Comparison of ENCODE assay signal across 23 cellular contexts in the genomic region with DNA sequence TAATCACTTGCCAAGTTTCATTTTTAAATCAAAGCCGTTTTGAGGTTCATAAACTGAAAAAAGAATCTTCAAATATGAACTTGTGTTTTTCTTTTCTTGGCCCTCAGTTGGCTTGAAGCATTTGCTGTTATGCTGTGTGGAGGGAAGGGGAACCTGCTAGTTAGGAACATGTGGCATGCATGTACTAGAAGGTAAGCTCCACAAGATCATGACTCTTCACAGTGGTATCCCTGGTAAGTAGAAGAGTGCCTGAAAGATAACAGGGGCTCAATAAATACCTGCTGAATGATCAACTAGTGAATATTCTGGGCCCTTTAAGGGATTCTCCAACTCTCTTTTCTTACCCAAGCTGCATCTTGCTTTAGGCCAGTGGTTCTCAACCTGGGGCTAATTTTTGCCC.
DNase-seq lines count a peak whose midpoint lies in the region; ATAC-seq and TF ChIP-seq lines count a peak whose summit lies in the region.
"Had no signal": no experiment of that assay in that cellular context is flagged by ENCODE, and none has a peak within 500 bp of the region (broad histone marks: within the 10 kb centered on the region; RNA-seq: fewer than 3 reads in every experiment).

No MANE protein-coding gene starts in this region.

- H3K36me3 ChIP-seq in hepatocyte (replicated peaks; ENCODE audit: insufficient read depth, low read depth) = no peaks in the 10 kb centered on the region
- no peaks in the 10 kb centered on the region for H3K36me3 ChIP-seq in muscle layer of duodenum (ENCODE audit: control insufficient read depth in 1 of 2, insufficient read depth in 2 of 2, low read length in 2 of 2)
- H3K36me3 ChIP-seq in upper lobe of right lung = no peaks in the 10 kb centered on the region
- no peaks in the 10 kb centered on the region for H3K36me3 ChIP-seq in gastroesophageal sphincter
- H3K36me3 ChIP-seq: BE2C had no signal

- DNase-seq in left ventricle myocardium superior (no peak), right cardiac atrium (no peak), hepatocyte (ENCODE audit: low spot score) (no peak), upper lobe of right lung (no peak), cerebellum (ENCODE audit: low spot score) (no peak), T-cell (no peak)
- DNase-seq: BE2C, DMS53, GF-D8, GOT3, KBM-7, MM.1S, NCI-H1048, NCI-H1436, NCI-H187 treated with DMSO at 0.1 percent for 48 hours, PC-9, RPMI8226, SHP77 treated with DMSO at 0.1 percent for 48 hours had no signal

- H4K20me1 ChIP-seq in hepatocyte (ENCODE audit: insufficient read depth, poor library complexity, severe bottlenecking) = no peaks in the 10 kb centered on the region

- no peaks in the 10 kb centered on the region for H3K9me3 Mint-ChIP-seq in T-cell

- POLR2A ChIA-PET in T-cell (lab: Charles Lee) = no interaction called here

- no peak for TF ChIP-seq POLR2A in gastroesophageal sphincter (IDR thresholded peaks at IDR 0.05)

- peak; percentile 46 for ATAC-seq in left ventricle myocardium superior
- no peak for ATAC-seq in right cardiac atrium
- no peak for ATAC-seq in upper lobe of right lung
- no peak for ATAC-seq in T-cell (replicated peaks in 1 of 4)
- no peak for ATAC-seq in gastroesophageal sphincter
- ATAC-seq: HCT116, HepG2 had no signal

- intact Hi-C loops in left ventricle myocardium superior (cut with micrococcal nuclease) (no loop called here), right cardiac atrium (cut with DNase I) (no loop called here), upper lobe of right lung (cut with DNase I) (no loop called here)

- H3K9me2 ChIP-seq in hepatocyte (replicated peaks; ENCODE audit: insufficient read depth) = no peaks in the 10 kb centered on the region

- H3K27ac ChIP-seq in right cardiac atrium (ENCODE audit: low read length) (no peak overlapping the region), hepatocyte (peak overlapping the region; percentile 16), muscle layer of duodenum (ENCODE audit: low read length) (peak overlapping the region; percentile 2), upper lobe of right lung (peak overlapping the region; percentile 18), gastroesophageal sphincter (peak overlapping the region in 2 of 4 donors; percentile 3 to 20)
- H3K27ac ChIP-seq: HL-60, PC-9 had no signal

- H2AFZ ChIP-seq in hepatocyte = no peak overlapping the region
- H2AFZ ChIP-seq: PC-9 had no signal

- H3K4me1 ChIP-seq in right cardiac atrium (ENCODE audit: control insufficient read depth, insufficient read depth, low read length) (peaks cover 3% of the 10 kb centered on the region), hepatocyte (ENCODE audit: insufficient read depth) (peaks cover 3% of the 10 kb centered on the region), muscle layer of duodenum (ENCODE audit: control insufficient read depth in 1 of 2, insufficient read depth in 2 of 2, low read length in 2 of 2) (peaks cover 0 to 25% of the 10 kb centered on the region in 2 donors), upper lobe of right lung (peaks cover 11% of the 10 kb centered on the region), gastroesophageal sphincter (peaks cover 0 to 24% (median 6%) of the 10 kb centered on the region in 3 donors)

- no peaks in the 10 kb centered on the region for H3K79me2 ChIP-seq in hepatocyte

- no peak overlapping the region for H3K27ac Mint-ChIP-seq in T-cell

- CTCF ChIA-PET in T-cell (lab: Charles Lee) = no interaction called here

- 45% methylated on average over 1 of the region's 1 CpG for WGBS in right cardiac atrium
- WGBS in hepatocyte (ENCODE audit: low lambda C conversion rate, missing lambda C conversion rate) = 89% methylated on average over 1 of the region's 1 CpG
- WGBS in gastroesophageal sphincter (ENCODE audit: low coverage in 1 of 2), 2 donors = 13 to 20% methylated on average over 1 of the region's 1 CpG

- no peak for TF ChIP-seq EP300 in gastroesophageal sphincter (IDR thresholded peaks at IDR 0.05)

- H3K27me3 Mint-ChIP-seq in T-cell = no peaks in the 10 kb centered on the region

- no peak overlapping the region for H3K4me2 ChIP-seq in hepatocyte
- H3K4me2 ChIP-seq: PC-9 had no signal

- H3K4me3 ChIP-seq in right cardiac atrium (ENCODE audit: low read length) (no peak overlapping the region), hepatocyte (no peak overlapping the region), muscle layer of duodenum (ENCODE audit: low read depth in 1 of 2, low read length in 2 of 2) (no peak overlapping the region), upper lobe of right lung (no peak overlapping the region), gastroesophageal sphincter (no peak overlapping the region)
- H3K4me3 ChIP-seq: PC-9 had no signal

- H3K27me3 ChIP-seq in right cardiac atrium (ENCODE audit: control insufficient read depth, insufficient read depth) (no peaks in the 10 kb centered on the region), hepatocyte (no peaks in the 10 kb centered on the region), muscle layer of duodenum (ENCODE audit: low read depth, low read length) (no peaks in the 10 kb centered on the region), upper lobe of right lung (no peaks in the 10 kb centered on the region), gastroesophageal sphincter (no peaks in the 10 kb centered on the region)
- H3K27me3 ChIP-seq: BE2C had no signal

- peaks cover 0 to 10% (median 0%) of the 10 kb centered on the region in 3 donors for H3K4me1 Mint-ChIP-seq in T-cell

- H3K4me3 Mint-ChIP-seq in T-cell = no peak overlapping the region

- peaks cover 29% of the 10 kb centered on the region for H3K36me3 Mint-ChIP-seq in T-cell

- no peaks in the 10 kb centered on the region for H3K9me3 ChIP-seq in right cardiac atrium (ENCODE audit: control insufficient read depth, low read length)
- no peaks in the 10 kb centered on the region for H3K9me3 ChIP-seq in hepatocyte (ENCODE audit: low read depth)
- H3K9me3 ChIP-seq in muscle layer of duodenum (ENCODE audit: control insufficient read depth in 1 of 2, low read length in 2 of 2) = no peaks in the 10 kb centered on the region
- no peaks in the 10 kb centered on the region for H3K9me3 ChIP-seq in upper lobe of right lung
- no peaks in the 10 kb centered on the region for H3K9me3 ChIP-seq in gastroesophageal sphincter
- H3K9me3 ChIP-seq: BE2C had no signal

- no peak for TF ChIP-seq CTCF in hepatocyte (IDR thresholded peaks at IDR 0.05; ENCODE audit: poor library complexity)
- no peak for TF ChIP-seq CTCF in upper lobe of right lung (IDR thresholded peaks at IDR 0.05)
- TF ChIP-seq CTCF in gastroesophageal sphincter (IDR thresholded peaks at IDR 0.05) = no peak
